Comparison of ENCODE assay signal across 11 cellular contexts in the genomic region with DNA sequence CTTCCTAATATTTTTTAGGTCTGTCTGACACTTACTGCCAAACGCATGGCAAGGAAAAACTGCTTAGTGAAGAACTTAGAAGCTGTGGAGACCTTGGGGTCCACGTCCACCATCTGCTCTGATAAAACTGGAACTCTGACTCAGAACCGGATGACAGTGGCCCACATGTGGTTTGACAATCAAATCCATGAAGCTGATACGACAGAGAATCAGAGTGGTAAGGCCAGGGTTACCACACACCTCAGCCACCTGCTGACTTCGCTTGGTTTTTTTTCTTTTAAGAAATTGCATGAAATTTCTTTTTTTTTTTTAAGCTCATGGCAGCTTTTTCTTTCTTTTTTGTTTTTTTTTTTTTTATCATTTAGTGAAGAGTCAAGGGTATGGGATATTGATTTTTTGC. TPM values are rescaled to one million over a fixed set of nuclear protein-coding genes. Genes with fewer than 3 reads are reported as not detected.
DNase-seq lines count a peak whose midpoint lies in the region; ATAC-seq and TF ChIP-seq lines count a peak whose summit lies in the region.
"Had no signal": no experiment of that assay in that cellular context is flagged by ENCODE, and none has a peak within 500 bp of the region (broad histone marks: within the 10 kb centered on the region; RNA-seq: fewer than 3 reads in every experiment).

No MANE protein-coding gene starts in this region.

- H3K4me1 ChIP-seq in CD8-positive, alpha-beta memory T cell (ENCODE audit: insufficient read depth, low read length) = peaks cover 44% of the 10 kb centered on the region
- H3K4me1 ChIP-seq: BLaER1 had no signal

- CTCF ChIA-PET in CD8-positive, alpha-beta memory T cell (lab: Charles Lee) = interaction anchor here (0.6 to 2.2 kb wide), 10 partner anchors 8 to 251 kb away, joined by 3 to 17 read pairs (median 3); no protein-coding TSS in a partner anchor
- CTCF ChIA-PET in HEK293T (lab: Yijun Ruan, JAX) = no interaction called here

- no peaks in the 10 kb centered on the region for H3K27me3 ChIP-seq in CD8-positive, alpha-beta memory T cell (ENCODE audit: insufficient read depth, low read length, poor library complexity, severe bottlenecking)
- H3K27me3 ChIP-seq: BLaER1 had no signal

- H3K9me3 ChIP-seq in CD8-positive, alpha-beta memory T cell (ENCODE audit: low read length) = no peaks in the 10 kb centered on the region
- H3K9me3 ChIP-seq: BLaER1 had no signal

- POLR2A ChIA-PET in CD8-positive, alpha-beta memory T cell (lab: Charles Lee) = interaction anchor here (0.6 to 2.9 kb wide), 3 partner anchors 16 to 376 kb away, joined by 3 to 16 read pairs (median 4); partner anchors contain the start of gene ATP1A1
- POLR2A ChIA-PET in activated naive CD8-positive, alpha-beta T cell treated with anti-CD3 and anti-CD28 coated beads, Interleukin-2, amount 10 ng/mL, durations not matched to agents 7 days and 5 days (lab: Charles Lee) = no interaction called here
- POLR2A ChIA-PET in HEK293T (lab: Yijun Ruan, JAX) = interaction anchor here (0.9 to 1.4 kb wide), 2 partner anchors 9 to 10 kb away, joined by 3 read pairs; no protein-coding TSS in a partner anchor

- H3K4me1 Mint-ChIP-seq in CD8-positive, alpha-beta memory T cell = peaks cover 38 to 56% (median 54%) of the 10 kb centered on the region in 3 donors
- peaks cover 36% of the 10 kb centered on the region for H3K4me1 Mint-ChIP-seq in activated naive CD8-positive, alpha-beta T cell treated with anti-CD3 and anti-CD28 coated beads, Interleukin-2, amount 10 ng/mL, durations not matched to agents 7 days and 5 days

- no peak overlapping the region for H3K27ac ChIP-seq in CD8-positive, alpha-beta memory T cell (ENCODE audit: low read depth, low read length)
- H3K27ac ChIP-seq in coronary artery = no peak overlapping the region
- H3K27ac ChIP-seq: BLaER1 had no signal

- peaks cover 90% of the 10 kb centered on the region for H3K36me3 ChIP-seq in CD8-positive, alpha-beta memory T cell (ENCODE audit: insufficient read depth, low read length)

- H3K27me3 Mint-ChIP-seq in CD8-positive, alpha-beta memory T cell = no peaks in the 10 kb centered on the region
- H3K27me3 Mint-ChIP-seq in activated naive CD8-positive, alpha-beta T cell treated with anti-CD3 and anti-CD28 coated beads, Interleukin-2, amount 10 ng/mL, durations not matched to agents 7 days and 5 days = no peaks in the 10 kb centered on the region

- H3K4me3 ChIP-seq in CD8-positive, alpha-beta memory T cell (ENCODE audit: low read length) = no peak overlapping the region
- H3K4me3 ChIP-seq in Jurkat, Clone E6-1 (ENCODE audit: low read length) = no peak overlapping the region
- no peak overlapping the region for H3K4me3 ChIP-seq in coronary artery
- H3K4me3 ChIP-seq: BLaER1 had no signal

- peak in 4 of 5 donors; percentile 41 to 79 (median 62) for DNase-seq in CD8-positive, alpha-beta memory T cell
- peak; percentile 55 for DNase-seq in Jurkat, Clone E6-1 (ENCODE audit: low read depth, low spot score)
- DNase-seq in activated naive CD8-positive, alpha-beta T cell treated with anti-CD3 and anti-CD28 coated beads, Interleukin-2, amount 10 ng/mL, durations not matched to agents 7 days and 5 days = no peak
- no peak for DNase-seq in coronary artery (ENCODE audit: low spot score)
- no peak for DNase-seq in GM19240 (ENCODE audit: insufficient read length, low spot score)
- DNase-seq in HEK293T (ENCODE audit: extremely low spot score) = no peak
- DNase-seq in NCI-H2227 (lab: John Stamatoyannopoulos, UW; ENCODE audit: unreplicated experiment) = no peak
- DNase-seq: posterior cingulate gyrus had no signal

- peak; percentile 60 for ATAC-seq in GM21367 (IDR thresholded peaks at IDR 0.05; ENCODE audit: unreplicated experiment)
- ATAC-seq in activated naive CD8-positive, alpha-beta T cell treated with anti-CD3 and anti-CD28 coated beads, Interleukin-2, amount 10 ng/mL, durations not matched to agents 7 days and 5 days (ENCODE audit: low read depth) = peak; percentile 66
- ATAC-seq: HepG2 had no signal

- peak overlapping the region in 6 of 7 donors; percentile 27 to 54 (median 47) for H3K4me3 Mint-ChIP-seq in CD8-positive, alpha-beta memory T cell
- no peak overlapping the region for H3K4me3 Mint-ChIP-seq in activated naive CD8-positive, alpha-beta T cell treated with anti-CD3 and anti-CD28 coated beads, Interleukin-2, amount 10 ng/mL, durations not matched to agents 7 days and 5 days

- peaks cover 34 to 96% (median 57%) of the 10 kb centered on the region in 3 donors for H3K36me3 Mint-ChIP-seq in CD8-positive, alpha-beta memory T cell
- peaks cover 44% of the 10 kb centered on the region for H3K36me3 Mint-ChIP-seq in activated naive CD8-positive, alpha-beta T cell treated with anti-CD3 and anti-CD28 coated beads, Interleukin-2, amount 10 ng/mL, durations not matched to agents 7 days and 5 days

- no peaks in the 10 kb centered on the region for H3K9me3 Mint-ChIP-seq in CD8-positive, alpha-beta memory T cell
- H3K9me3 Mint-ChIP-seq in activated naive CD8-positive, alpha-beta T cell treated with anti-CD3 and anti-CD28 coated beads, Interleukin-2, amount 10 ng/mL, durations not matched to agents 7 days and 5 days = no peaks in the 10 kb centered on the region

- peak overlapping the region; percentile 74 to 98 (median 92) for H3K27ac Mint-ChIP-seq in CD8-positive, alpha-beta memory T cell
- H3K27ac Mint-ChIP-seq in activated naive CD8-positive, alpha-beta T cell treated with anti-CD3 and anti-CD28 coated beads, Interleukin-2, amount 10 ng/mL, durations not matched to agents 7 days and 5 days = no peak overlapping the region

- TF ChIP-seq CTCF in coronary artery (IDR thresholded peaks at IDR 0.05) = no peak

TF ChIP-seq in HEK293T, 16 proteins besides CTCF, POLR2A, EP300 and RAD21:
- no peak for TF ChIP-seq ELF4 (IDR thresholded peaks at IDR 0.05)
- no peak for TF ChIP-seq TARDBP (IDR thresholded peaks at IDR 0.05)
- no peak for TF ChIP-seq ARNT (IDR thresholded peaks at IDR 0.05)
- no peak for TF ChIP-seq BHLHE40 (IDR thresholded peaks at IDR 0.05; ENCODE audit: borderline replicate concordance)
- no peak for TF ChIP-seq SP1 (IDR thresholded peaks at IDR 0.05)
- TF ChIP-seq NFRKB (IDR thresholded peaks at IDR 0.05) = no peak
- TF ChIP-seq L3MBTL2 (conservative IDR thresholded peaks at IDR 0.05) = no peak
- no peak for TF ChIP-seq FOXA1 (IDR thresholded peaks at IDR 0.05)
- no peak for TF ChIP-seq FOXM1 (IDR thresholded peaks at IDR 0.05; ENCODE audit: borderline replicate concordance)
- no peak for TF ChIP-seq HDGF (IDR thresholded peaks at IDR 0.05; ENCODE audit: borderline replicate concordance)
- no peak for TF ChIP-seq ZNF384 (IDR thresholded peaks at IDR 0.05)
- no peak for TF ChIP-seq SUZ12 (IDR thresholded peaks at IDR 0.05)
- TF ChIP-seq, protein P1, sequence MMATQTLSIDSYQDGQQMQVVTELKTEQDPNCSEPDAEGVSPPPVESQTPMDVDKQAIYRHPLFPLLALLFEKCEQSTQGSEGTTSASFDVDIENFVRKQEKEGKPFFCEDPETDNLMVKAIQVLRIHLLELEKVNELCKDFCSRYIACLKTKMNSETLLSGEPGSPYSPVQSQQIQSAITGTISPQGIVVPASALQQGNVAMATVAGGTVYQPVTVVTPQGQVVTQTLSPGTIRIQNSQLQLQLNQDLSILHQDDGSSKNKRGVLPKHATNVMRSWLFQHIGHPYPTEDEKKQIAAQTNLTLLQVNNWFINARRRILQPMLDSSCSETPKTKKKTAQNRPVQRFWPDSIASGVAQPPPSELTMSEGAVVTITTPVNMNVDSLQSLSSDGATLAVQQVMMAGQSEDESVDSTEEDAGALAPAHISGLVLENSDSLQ (IDR thresholded peaks at IDR 0.05) = no peak
- TF ChIP-seq FOXK2 (IDR thresholded peaks at IDR 0.05) = no peak
- TF ChIP-seq CTBP1 (IDR thresholded peaks at IDR 0.05; ENCODE audit: borderline replicate concordance) = no peak

RNA-seq across cellular contexts. Expression of gene ATP1A1, which starts 17.2 kb away (rescaled TPM):
- 100 to 1,000 TPM; 259 to 263 TPM for total RNA-seq in CD8-positive, alpha-beta memory T cell
- 58.0 TPM for polyA plus RNA-seq in CD8-positive, alpha-beta memory T cell
- polyA plus RNA-seq in Jurkat, Clone E6-1 (2012; ENCODE audit: insufficient read depth, insufficient read length) = 160 TPM
- total RNA-seq in activated naive CD8-positive, alpha-beta T cell treated with anti-CD3 and anti-CD28 coated beads, Interleukin-2, amount 10 ng/mL, durations not matched to agents 7 days and 5 days = 100 to 1,000 TPM; 193 to 195 TPM

Comparison
In these comparisons a context has a peak if more than half of its experiments do, and no peak if none do; other contexts are left out.
1. DNase-seq: peak in CD8-positive, alpha-beta memory T cell (4 of 5) and Jurkat, Clone E6-1 (single experiment); none in activated naive CD8-positive, alpha-beta T cell treated with anti-CD3 and anti-CD28 coated beads, Interleukin-2, amount 10 ng/mL, durations not matched to agents 7 days and 5 days (single experiment), coronary artery (single experiment), GM19240 (single experiment), HEK293T (single experiment) and NCI-H2227 (single experiment).